Comparison of ENCODE assay signal across 8 cellular contexts in genomic region chr12:55925870-55926737, GRCh38. TPM values are rescaled to one million over a fixed set of nuclear protein-coding genes. Genes with fewer than 3 reads are reported as not detected.
DNase-seq lines count a peak whose midpoint lies in the region; ATAC-seq, FAIRE-seq and TF ChIP-seq lines count a peak whose summit lies in the region.

No MANE protein-coding gene starts in this region.

- H3K56ac ChIP-seq in mesendoderm (ENCODE audit: low read length): peak overlapping the region; percentile 97

- H2AK5ac ChIP-seq in mesendoderm (ENCODE audit: low read length): no peak overlapping the region

- H3K79me2 ChIP-seq in K562 (ENCODE audit: control insufficient read depth, insufficient read depth, low read length) (peaks cover 72% of the 10 kb centered on the region), mesendoderm (ENCODE audit: control insufficient read depth, insufficient read depth, low read length) (peaks cover 42% of the 10 kb centered on the region)

- H3K9me1 ChIP-seq in K562 (ENCODE audit: control insufficient read depth, insufficient read depth, low read length): no peaks in the 10 kb centered on the region

- H3K18ac ChIP-seq in mesendoderm (ENCODE audit: low read length): peak overlapping the region; percentile 83

- peak; percentile 15; the same call in 2 of the 3 replicates for ATAC-seq in K562
- ATAC-seq in GM21360 (IDR thresholded peaks at IDR 0.05; ENCODE audit: unreplicated experiment): no peak

- H3K23ac ChIP-seq in mesendoderm (ENCODE audit: low read length): no peak overlapping the region

- H3K4me3 Mint-ChIP-seq in Caco-2 (ENCODE audit: unreplicated experiment): peak overlapping the region; percentile 98

- H3K4me3 ChIP-seq in Caco-2 (ENCODE audit: low read depth, low read length) (peak overlapping the region; percentile 74), HUES48 (ENCODE audit: low read depth, low read length) (peak overlapping the region; percentile 87), K562 (peak overlapping the region; percentile 69), mesendoderm (ENCODE audit: low read length) (peak overlapping the region; percentile 63)

- peaks cover 1% of the 10 kb centered on the region; the same call in 1 of the 2 replicates for H3K36me3 ChIP-seq in Caco-2 (ENCODE audit: control insufficient read depth, insufficient read depth, low read length)
- H3K36me3 ChIP-seq in HUES48 (ENCODE audit: control insufficient read depth, insufficient read depth, low read length): peaks cover 33% of the 10 kb centered on the region
- peaks cover 33% of the 10 kb centered on the region for H3K36me3 ChIP-seq in K562 (ENCODE audit: control insufficient read depth, insufficient read depth, low read length)
- peaks cover 2% of the 10 kb centered on the region for H3K36me3 ChIP-seq in mesendoderm (ENCODE audit: control insufficient read depth, insufficient read depth, low read length)

- no peak overlapping the region for H4K5ac ChIP-seq in mesendoderm (ENCODE audit: low read length)

- peaks cover 41% of the 10 kb centered on the region for H3K36me3 Mint-ChIP-seq in Caco-2 (ENCODE audit: insufficient read depth, unreplicated experiment)

- H3K4me1 ChIP-seq in Caco-2 (peaks cover 15% of the 10 kb centered on the region), HUES48 (ENCODE audit: control insufficient read depth, insufficient read depth, low read length) (peaks cover 14% of the 10 kb centered on the region), K562 (replicated peaks in 1 of 2; ENCODE audit: control insufficient read depth in 2 of 2, insufficient read depth in 2 of 2, low read length in 2 of 2) (peaks cover 12 to 22% of the 10 kb centered on the region in 2 experiments; a peak in 4 of 5 replicates), mesendoderm (ENCODE audit: control insufficient read depth, low read depth, low read length) (peaks cover 4% of the 10 kb centered on the region)

- BruUV-seq in Caco-2 (replicated peaks; lab: Mats Ljungman, UMichigan) (TSS peak; percentile 42), K562 (replicated peaks; lab: Mats Ljungman, UMichigan) (TSS peak; percentile 54)

- intact Hi-C loops in Caco-2 (cut with micrococcal nuclease; ENCODE audit: unreplicated experiment) (loop anchor here (1.0 to 2.0 kb wide), 2 partner anchors 109 to 187 kb away; partner anchors contain the start of gene SARNP), K562 (cut with micrococcal nuclease) (loop anchor here (2.0 to 5.0 kb wide), 4 partner anchors 46 to 183 kb away; partner anchors contain the start of genes GDF11, RAB5B, RPS26 and SARNP)

- H3K4me1 Mint-ChIP-seq in Caco-2 (ENCODE audit: low read depth, unreplicated experiment): peaks cover 30% of the 10 kb centered on the region

- 3% methylated on average over 10 of the region's 10 CpGs for WGBS in K562 (ENCODE audit: insufficient coverage, low coverage, missing lambda C conversion rate)
- WGBS in mesendoderm (ENCODE audit: extremely low coverage, insufficient coverage, low lambda C conversion rate): no CpG with 5 or more reads among the region's 10 CpGs

- TF ChIP-seq RAD21 in K562 (CRISPR knock-in tag; conservative IDR thresholded peaks at IDR 0.05 in 1 of 2, IDR thresholded peaks at IDR 0.05 in 1 of 2): no peak

- H3K9me3 Mint-ChIP-seq in Caco-2 (ENCODE audit: unreplicated experiment): no peaks in the 10 kb centered on the region

- H3K79me1 ChIP-seq in mesendoderm (ENCODE audit: low read length): peaks cover 9% of the 10 kb centered on the region

- H4K8ac ChIP-seq in mesendoderm (ENCODE audit: low read depth, low read length): no peak overlapping the region

- H3K4me2 ChIP-seq in K562 (ENCODE audit: insufficient read depth, low read length) (peak overlapping the region; percentile 91), mesendoderm (ENCODE audit: low read length) (peak overlapping the region; percentile 20)

- peak overlapping the region; percentile 79 for H3K9ac ChIP-seq in HUES48 (ENCODE audit: low read depth, low read length)
- H3K9ac ChIP-seq in K562 (ENCODE audit: insufficient read depth in 1 of 2, low read depth in 2 of 2, low read length in 2 of 2): peak overlapping the region; percentile 94 to 99
- H3K9ac ChIP-seq in mesendoderm (ENCODE audit: low read length): peak overlapping the region; percentile 75

- H3K4ac ChIP-seq in mesendoderm (ENCODE audit: low read depth, low read length): peak overlapping the region; percentile 73

- POLR2A ChIA-PET in Caco-2 (lab: Charles Lee): interaction anchor here (0.7 to 2.9 kb wide), 4 partner anchors 17 to 96 kb away, joined by 3 to 21 read pairs (median 8); partner anchors contain the start of genes DNAJC14 and RAB5B
- POLR2A ChIA-PET in K562 (lab: Yijun Ruan, JAX): interaction anchor here (0.7 to 3.8 kb wide), 17 partner anchors 10 to 1803 kb away, joined by 3 to 26 read pairs (median 5); partner anchors contain the start of genes DNAJC14, ORMDL2, RAB5B and SARNP

- H3K27me3 Mint-ChIP-seq in Caco-2 (ENCODE audit: insufficient read depth, unreplicated experiment): no peaks in the 10 kb centered on the region

- no peak for TF ChIP-seq POLR2A in K562 (conservative IDR thresholded peaks at IDR 0.05)

- H3K27ac Mint-ChIP-seq in Caco-2 (ENCODE audit: unreplicated experiment): peak overlapping the region; percentile 97

- no peaks in the 10 kb centered on the region for H3K27me3 ChIP-seq in Caco-2 (replicated peaks; ENCODE audit: control insufficient read depth, insufficient read depth, low read length)
- H3K27me3 ChIP-seq in HUES48 (ENCODE audit: control insufficient read depth, insufficient read depth, low read length): no peaks in the 10 kb centered on the region
- no peaks in the 10 kb centered on the region for H3K27me3 ChIP-seq in K562 (ENCODE audit: control insufficient read depth in 2 of 2, insufficient read depth in 2 of 2, low read length in 2 of 2)
- H3K27me3 ChIP-seq in mesendoderm (ENCODE audit: insufficient read depth, low read length, poor library complexity): no peaks in the 10 kb centered on the region

- peak overlapping the region; percentile 93 for H2AFZ ChIP-seq in K562 (ENCODE audit: low read depth, low read length)

- H4K20me1 ChIP-seq in K562 (replicated peaks; ENCODE audit: control insufficient read depth, insufficient read depth, low read length): no peaks in the 10 kb centered on the region

- H2BK5ac ChIP-seq in mesendoderm (ENCODE audit: low read length): peak overlapping the region; percentile 39

- H2BK120ac ChIP-seq in mesendoderm (ENCODE audit: low read depth, low read length): no peak overlapping the region

- FAIRE-seq in K562 (lab: Jason Lieb, UNC): no peak

- TF ChIP-seq CTCF in Caco-2 (IDR thresholded peaks at IDR 0.05; ENCODE audit: insufficient read depth in 1 of 2, low read depth in 1 of 2, low read length in 1 of 2, severe bottlenecking in 1 of 2, unreplicated experiment in 1 of 2) (no peak), K562 (IDR thresholded peaks at IDR 0.05 in 2 of 3, conservative IDR thresholded peaks at IDR 0.05 in 1 of 3; ENCODE audit: insufficient read depth in 2 of 3, low read depth in 1 of 3, low read length in 3 of 3) (no peak)

- H3K27ac ChIP-seq in HUES48 (ENCODE audit: low read depth, low read length) (peak overlapping the region; percentile 97), K562 (ENCODE audit: extremely low read depth, low read depth, low read length) (peak overlapping the region; percentile 95), mesendoderm (ENCODE audit: low read depth, low read length) (peak overlapping the region; percentile 96)

- no peak for DNase-seq in Caco-2
- DNase-seq in K562 (ENCODE audit: extremely low read depth in 1 of 4, low spot score in 3 of 4): peak in 1 of 4 experiments; percentile 17
- no peak for DNase-seq in mesendoderm
- DNase-seq in activated gamma-delta T cell treated with Interleukin-2 at 50 U/mL for 16 hours: no peak
- no peak for DNase-seq in T1000 (lab: John Stamatoyannopoulos, UW)
- DNase-seq in dedifferentiated amniotic fluid mesenchymal stem cell (ENCODE audit: extremely low spot score): no peak

- TF ChIP-seq EP300 in K562 (IDR thresholded peaks at IDR 0.05; ENCODE audit: low read length): no peak

- H3K9me3 ChIP-seq in Caco-2 (no peaks in the 10 kb centered on the region), HUES48 (ENCODE audit: control insufficient read depth, insufficient read depth, low read length) (no peaks in the 10 kb centered on the region), K562 (replicated peaks; ENCODE audit: control insufficient read depth, insufficient read depth, low read depth, low read length) (no peaks in the 10 kb centered on the region)

- H2BK15ac ChIP-seq in mesendoderm (replicated peaks; ENCODE audit: low read depth): no peak overlapping the region

- CTCF ChIA-PET in Caco-2 (lab: Charles Lee): interaction anchor here (0.6 to 2.9 kb wide), 11 partner anchors 14 to 273 kb away, joined by 3 to 11 read pairs (median 5); partner anchors contain the start of genes ORMDL2 and SARNP
- CTCF ChIA-PET in K562 (lab: Yijun Ruan, JAX; ENCODE audit: low intra/inter-chr PET ratio): interaction anchor here (0.6 kb wide), 1 partner anchor 113 kb away, joined by 4 read pairs; no protein-coding TSS in a partner anchor

- in situ Hi-C loops in K562 (cut with MboI): no loop called here

RNA-seq across cellular contexts. Expression of gene PYM1, which starts 1.6 kb away (rescaled TPM):
- total RNA-seq in Caco-2 (2022) (39.3 and 47.2 TPM in 2 replicates), K562 (2014; rRNA removed) (45.0 and 52.8 TPM in 2 replicates), K562 (2014; rRNA removed; fragmentation: Illumina TruSeq; extraction: Trizol) (32.6 and 33.1 TPM in 2 replicates), K562 (2015; rRNA removed; fragmentation: Illumina TruSeq; extraction: Trizol) (30.8 and 34.1 TPM in 2 replicates), K562 (2021) (31.2 and 32.4 TPM in 2 replicates)
- 38.0 and 56.0 TPM in 2 replicates for total RNA-seq in K562 (2011; cell fraction: chromatin; rRNA removed; ENCODE audit: low replicate concordance)
- total RNA-seq in K562 (2011; cell fraction: nucleolus; rRNA removed): 18.8 and 25.0 TPM in 2 replicates
- 39.9 and 61.8 TPM in 2 replicates for total RNA-seq in K562 (2011; cell fraction: nucleoplasm; rRNA removed)
- polyA plus RNA-seq in K562 (2011; rRNA removed) (39.1 and 43.2 TPM in 2 replicates), K562 (2014; fragmentation: Illumina TruSeq; extraction: Trizol) (36.0 and 37.7 TPM in 2 replicates), K562 (2014; fragmentation: Nextera tagmentation; extraction: Ambion mirVana) (10 to 100 TPM; 29.0 to 32.6 TPM), K562 (2014; rRNA removed) (46.3 and 51.3 TPM in 2 replicates)
- 25.0 and 32.4 TPM in 2 replicates for polyA plus RNA-seq in K562 (2011; cell fraction: cytosol; rRNA removed)
- 15.6 and 20.7 TPM in 2 replicates for polyA plus RNA-seq in K562 (2011; cell fraction: nucleus; rRNA removed)
- 33.1 and 34.2 TPM in 2 replicates for polyA plus RNA-seq in K562 (2012)
- 18.3 and 18.9 TPM in 2 replicates for polyA minus RNA-seq in K562 (2011; rRNA and poly(A)+ RNA removed)
- polyA minus RNA-seq in K562 (2011; cell fraction: cytosol; rRNA and poly(A)+ RNA removed): 12.5 and 12.7 TPM in 2 replicates
- 7.0 and 13.3 TPM in 2 replicates for polyA minus RNA-seq in K562 (2011; cell fraction: nucleus; rRNA and poly(A)+ RNA removed)
- polyA plus RNA-seq in mesendoderm (2013, experiment 1 of 2): 54.0 TPM
- polyA plus RNA-seq in mesendoderm (2013, experiment 2 of 2): 55.1 TPM

RNA-seq across cellular contexts. Expression of gene DGKA, which starts 4.9 kb away (rescaled TPM):
- total RNA-seq in Caco-2 (2022) (19.4 and 22.2 TPM in 2 replicates), K562 (2014; rRNA removed) (6.2 and 7.6 TPM in 2 replicates), K562 (2014; rRNA removed; fragmentation: Illumina TruSeq; extraction: Trizol) (8.2 and 8.4 TPM in 2 replicates), K562 (2015; rRNA removed; fragmentation: Illumina TruSeq; extraction: Trizol) (5.3 and 6.0 TPM in 2 replicates), K562 (2021) (11.0 and 11.1 TPM in 2 replicates)
- 62.2 and 79.1 TPM in 2 replicates for total RNA-seq in K562 (2011; cell fraction: chromatin; rRNA removed; ENCODE audit: low replicate concordance)
- 35.8 and 47.0 TPM in 2 replicates for total RNA-seq in K562 (2011; cell fraction: nucleolus; rRNA removed)
- total RNA-seq in K562 (2011; cell fraction: nucleoplasm; rRNA removed): 36.1 and 38.3 TPM in 2 replicates
- polyA plus RNA-seq in K562 (2011; rRNA removed) (5.8 and 10.7 TPM in 2 replicates), K562 (2014; fragmentation: Illumina TruSeq; extraction: Trizol) (9.3 and 10.1 TPM in 2 replicates), K562 (2014; fragmentation: Nextera tagmentation; extraction: Ambion mirVana) (1 to 10 TPM; 3.4 to 4.7 TPM), K562 (2014; rRNA removed) (12.4 and 13.8 TPM in 2 replicates)
- polyA plus RNA-seq in K562 (2011; cell fraction: cytosol; rRNA removed): 5.8 and 7.2 TPM in 2 replicates
- 71.2 and 80.8 TPM in 2 replicates for polyA plus RNA-seq in K562 (2011; cell fraction: nucleus; rRNA removed)
- 9.1 and 13.8 TPM in 2 replicates for polyA plus RNA-seq in K562 (2012)
- polyA minus RNA-seq in K562 (2011; rRNA and poly(A)+ RNA removed): 11.4 and 13.3 TPM in 2 replicates
- 9.3 and 12.8 TPM in 2 replicates for polyA minus RNA-seq in K562 (2011; cell fraction: cytosol; rRNA and poly(A)+ RNA removed)
- 14.4 and 33.1 TPM in 2 replicates for polyA minus RNA-seq in K562 (2011; cell fraction: nucleus; rRNA and poly(A)+ RNA removed)
- polyA plus RNA-seq in mesendoderm (2013, experiment 1 of 2): 8.6 TPM
- polyA plus RNA-seq in mesendoderm (2013, experiment 2 of 2): 9.8 TPM

RNA-seq across cellular contexts. Expression of gene PMEL, which starts 39.7 kb away (rescaled TPM):
- total RNA-seq in Caco-2 (2022) (7.8 and 9.7 TPM in 2 replicates), K562 (2014; rRNA removed) (0.36 and 0.78 TPM in 2 replicates), K562 (2014; rRNA removed; fragmentation: Illumina TruSeq; extraction: Trizol) (0.96 and 1.1 TPM in 2 replicates), K562 (2015; rRNA removed; fragmentation: Illumina TruSeq; extraction: Trizol) (0.54 and 0.72 TPM in 2 replicates), K562 (2021) (0.96 and 0.98 TPM in 2 replicates)
- total RNA-seq in K562 (2011; cell fraction: chromatin; rRNA removed; ENCODE audit: low replicate concordance): 2.5 and 8.4 TPM in 2 replicates
- 3.4 and 4.2 TPM in 2 replicates for total RNA-seq in K562 (2011; cell fraction: nucleolus; rRNA removed)
- 5.3 and 6.1 TPM in 2 replicates for total RNA-seq in K562 (2011; cell fraction: nucleoplasm; rRNA removed)
- polyA plus RNA-seq in K562 (2011; rRNA removed) (2.0 and 2.8 TPM in 2 replicates), K562 (2014; fragmentation: Illumina TruSeq; extraction: Trizol) (1.4 and 1.9 TPM in 2 replicates), K562 (2014; fragmentation: Nextera tagmentation; extraction: Ambion mirVana) (under 1 TPM; 0.39 to 0.68 TPM), K562 (2014; rRNA removed) (1.1 and 2.5 TPM in 2 replicates)
- polyA plus RNA-seq in K562 (2011; cell fraction: cytosol; rRNA removed): 2.1 and 2.8 TPM in 2 replicates
- polyA plus RNA-seq in K562 (2011; cell fraction: nucleus; rRNA removed): 9.6 and 10.1 TPM in 2 replicates
- polyA plus RNA-seq in K562 (2012): 0.81 and 1.9 TPM in 2 replicates
- polyA minus RNA-seq in K562 (2011; rRNA and poly(A)+ RNA removed): 1.5 and 1.6 TPM in 2 replicates
- not detected in 2 replicates for polyA minus RNA-seq in K562 (2011; cell fraction: cytosol; rRNA and poly(A)+ RNA removed)
- polyA minus RNA-seq in K562 (2011; cell fraction: nucleus; rRNA and poly(A)+ RNA removed): 1.2 and 1.6 TPM in 2 replicates
- polyA plus RNA-seq in mesendoderm (2013, experiment 1 of 2): 24.6 TPM
- polyA plus RNA-seq in mesendoderm (2013, experiment 2 of 2): 23.0 TPM

RNA-seq across cellular contexts. Expression of gene CDK2, which starts 40.5 kb away (rescaled TPM):
- total RNA-seq in Caco-2 (2022) (103 and 110 TPM in 2 replicates), K562 (2014; rRNA removed) (83.6 and 101 TPM in 2 replicates), K562 (2014; rRNA removed; fragmentation: Illumina TruSeq; extraction: Trizol) (96.5 and 116 TPM in 2 replicates), K562 (2015; rRNA removed; fragmentation: Illumina TruSeq; extraction: Trizol) (106 and 111 TPM in 2 replicates), K562 (2021) (110 and 133 TPM in 2 replicates)
- 59.4 and 105 TPM in 2 replicates for total RNA-seq in K562 (2011; cell fraction: chromatin; rRNA removed; ENCODE audit: low replicate concordance)
- total RNA-seq in K562 (2011; cell fraction: nucleolus; rRNA removed): 83.6 and 91.2 TPM in 2 replicates
- total RNA-seq in K562 (2011; cell fraction: nucleoplasm; rRNA removed): 82.4 and 85.6 TPM in 2 replicates
- polyA plus RNA-seq in K562 (2011; rRNA removed) (200 and 213 TPM in 2 replicates), K562 (2014; fragmentation: Illumina TruSeq; extraction: Trizol) (129 and 166 TPM in 2 replicates), K562 (2014; fragmentation: Nextera tagmentation; extraction: Ambion mirVana) (10 to 100 TPM; 17.4 to 26.4 TPM), K562 (2014; rRNA removed) (109 and 114 TPM in 2 replicates)
- polyA plus RNA-seq in K562 (2011; cell fraction: cytosol; rRNA removed): 130 and 203 TPM in 2 replicates
- polyA plus RNA-seq in K562 (2011; cell fraction: nucleus; rRNA removed): 271 and 421 TPM in 2 replicates
- 106 and 139 TPM in 2 replicates for polyA plus RNA-seq in K562 (2012)
- polyA minus RNA-seq in K562 (2011; rRNA and poly(A)+ RNA removed): 58.7 and 86.0 TPM in 2 replicates
- polyA minus RNA-seq in K562 (2011; cell fraction: cytosol; rRNA and poly(A)+ RNA removed): 48.2 and 82.6 TPM in 2 replicates
- polyA minus RNA-seq in K562 (2011; cell fraction: nucleus; rRNA and poly(A)+ RNA removed): 31.2 and 44.9 TPM in 2 replicates
- 49.3 TPM for polyA plus RNA-seq in mesendoderm (2013, experiment 1 of 2)
- polyA plus RNA-seq in mesendoderm (2013, experiment 2 of 2): 50.6 TPM

RNA-seq across cellular contexts. Expression of gene RAB5B, which starts 47.8 kb away (rescaled TPM):
- total RNA-seq in Caco-2 (2022): 98.4 and 107 TPM in 2 replicates
- total RNA-seq in K562 (2011; cell fraction: chromatin; rRNA removed; ENCODE audit: low replicate concordance): 74.2 and 106 TPM in 2 replicates
- total RNA-seq in K562 (2011; cell fraction: nucleolus; rRNA removed): 56.2 and 58.3 TPM in 2 replicates
- 79.6 and 100 TPM in 2 replicates for total RNA-seq in K562 (2011; cell fraction: nucleoplasm; rRNA removed)
- total RNA-seq in K562 (2014; rRNA removed): 14.3 and 18.2 TPM in 2 replicates
- 24.7 and 25.2 TPM in 2 replicates for total RNA-seq in K562 (2014; rRNA removed; fragmentation: Illumina TruSeq; extraction: Trizol)
- total RNA-seq in K562 (2015; rRNA removed; fragmentation: Illumina TruSeq; extraction: Trizol): 20.8 and 22.0 TPM in 2 replicates
- 33.7 and 35.1 TPM in 2 replicates for total RNA-seq in K562 (2021)
- 73.8 and 79.6 TPM in 2 replicates for polyA plus RNA-seq in K562 (2011; rRNA removed)
- polyA plus RNA-seq in K562 (2011; cell fraction: cytosol; rRNA removed): 46.7 and 81.7 TPM in 2 replicates
- 47.0 and 59.0 TPM in 2 replicates for polyA plus RNA-seq in K562 (2011; cell fraction: nucleus; rRNA removed)
- polyA plus RNA-seq in K562 (2012): 30.1 and 47.5 TPM in 2 replicates
- 39.7 and 49.4 TPM in 2 replicates for polyA plus RNA-seq in K562 (2014; fragmentation: Illumina TruSeq; extraction: Trizol)
- polyA plus RNA-seq in K562 (2014; fragmentation: Nextera tagmentation; extraction: Ambion mirVana): 10 to 100 TPM in 1 of 2 experiments, 1 to 10 TPM in 1; 6.8 to 12.2 TPM
- polyA plus RNA-seq in K562 (2014; rRNA removed): 29.5 and 37.1 TPM in 2 replicates
- polyA minus RNA-seq in K562 (2011; rRNA and poly(A)+ RNA removed): 71.3 and 77.5 TPM in 2 replicates
- 31.7 and 33.6 TPM in 2 replicates for polyA minus RNA-seq in K562 (2011; cell fraction: cytosol; rRNA and poly(A)+ RNA removed)
- 13.5 and 26.8 TPM in 2 replicates for polyA minus RNA-seq in K562 (2011; cell fraction: nucleus; rRNA and poly(A)+ RNA removed)
- polyA plus RNA-seq in mesendoderm (2013, experiment 1 of 2): 44.4 TPM
- polyA plus RNA-seq in mesendoderm (2013, experiment 2 of 2): 44.6 TPM
